In genomic region chr9:83219924-83220438, GRCh38 we compare ENCODE assay signal across 8 cellular contexts.
A peak's percentile ranks its signal among the peaks of the same experiment; 100 is the strongest.
DNase-seq lines count a peak whose midpoint lies in the region; ATAC-seq and TF ChIP-seq lines count a peak whose summit lies in the region.

No MANE protein-coding gene starts in this region.

- in situ Hi-C loops in transverse colon (cut with MboI; ENCODE audit: low pct_ligation_motif_present in 1 of 4, low pct_unique_long_range_greater_than_20kb in 1 of 4, low sequenced_read_pairs in 3 of 4): loop anchor here in 1 of 4 donors (25.0 kb wide), 1 partner anchor 367 kb away; no protein-coding TSS in a partner anchor

- H3K9me3 ChIP-seq in lung (ENCODE audit: control insufficient read depth in 2 of 2, insufficient read depth in 1 of 2, low read length in 1 of 2) (no peaks in the 10 kb centered on the region), transverse colon (no peaks in the 10 kb centered on the region)
- H3K9me3 ChIP-seq in CD8-positive, alpha-beta memory T cell (ENCODE audit: low read length): no peaks in the 10 kb centered on the region

- CTCF ChIA-PET in CD8-positive, alpha-beta memory T cell (lab: Charles Lee): no interaction called here

- H3K4me1 Mint-ChIP-seq in T-helper 2 cell treated with Interferon-gamma antibody and Interleukin-4, amounts not matched to agents 5 μg/mL and 100 μg/mL, for 36 hours (ENCODE audit: low read depth): peaks cover 14% of the 10 kb centered on the region
- peaks cover 4 to 16% (median 9%) of the 10 kb centered on the region in 3 donors for H3K4me1 Mint-ChIP-seq in CD8-positive, alpha-beta memory T cell

- no peak for DNase-seq in T-helper 2 cell treated with Interferon-gamma antibody and Interleukin-4, amounts not matched to agents 5 μg/mL and 100 μg/mL, for 36 hours (ENCODE audit: low spot score)
- no peak for DNase-seq in T-helper 2 cell
- no peak for DNase-seq in cardiac fibroblast (ENCODE audit: low read depth in 2 of 2)
- DNase-seq in lung (ENCODE audit: low spot score): no peak
- DNase-seq in transverse colon: no peak
- DNase-seq in NCI-H2081 (lab: John Stamatoyannopoulos, UW): no peak
- no peak for DNase-seq in CD8-positive, alpha-beta memory T cell

- H3K36me3 Mint-ChIP-seq in T-helper 2 cell treated with Interferon-gamma antibody and Interleukin-4, amounts not matched to agents 5 μg/mL and 100 μg/mL, for 36 hours (ENCODE audit: low read depth): no peaks in the 10 kb centered on the region
- H3K36me3 Mint-ChIP-seq in CD8-positive, alpha-beta memory T cell: no peaks in the 10 kb centered on the region

- H3K27me3 Mint-ChIP-seq in T-helper 2 cell treated with Interferon-gamma antibody and Interleukin-4, amounts not matched to agents 5 μg/mL and 100 μg/mL, for 36 hours (ENCODE audit: low read depth): peaks cover 17% of the 10 kb centered on the region
- peaks cover 11 to 45% of the 10 kb centered on the region in 2 donors for H3K27me3 Mint-ChIP-seq in CD8-positive, alpha-beta memory T cell

- no peaks in the 10 kb centered on the region for H3K9me3 Mint-ChIP-seq in T-helper 2 cell treated with Interferon-gamma antibody and Interleukin-4, amounts not matched to agents 5 μg/mL and 100 μg/mL, for 36 hours
- H3K9me3 Mint-ChIP-seq in CD8-positive, alpha-beta memory T cell: peaks cover 0 to 9% (median 4%) of the 10 kb centered on the region in 5 donors

- TF ChIP-seq EP300 in transverse colon (IDR thresholded peaks at IDR 0.05; ENCODE audit: low read depth): no peak

- no peak for TF ChIP-seq POLR2A in transverse colon (IDR thresholded peaks at IDR 0.05)
- no peak for TF ChIP-seq POLR2A in GM18505 (IDR thresholded peaks at IDR 0.05; ENCODE audit: borderline replicate concordance, extremely low read depth, insufficient read depth, insufficient read length)

- 60 to 62% methylated on average over 12 of the region's 12 CpGs for WGBS in lung, 2 donors
- 49 to 58% methylated on average over 9 to 12 of the region's 12 CpGs for WGBS in transverse colon (ENCODE audit: low coverage in 1 of 2), 2 donors

- POLR2A ChIA-PET in CD8-positive, alpha-beta memory T cell (lab: Charles Lee): no interaction called here

- H3K27ac Mint-ChIP-seq in T-helper 2 cell treated with Interferon-gamma antibody and Interleukin-4, amounts not matched to agents 5 μg/mL and 100 μg/mL, for 36 hours: no peak overlapping the region
- peak overlapping the region in 1 of 8 donors; percentile 50 for H3K27ac Mint-ChIP-seq in CD8-positive, alpha-beta memory T cell

- H3K4me1 ChIP-seq in lung (ENCODE audit: control insufficient read depth in 2 of 2, insufficient read depth in 2 of 2, low read length in 2 of 2): peaks cover 2 to 3% of the 10 kb centered on the region in 2 donors
- H3K4me1 ChIP-seq in transverse colon: peaks cover 0 to 4% (median 0%) of the 10 kb centered on the region in 4 donors
- no peaks in the 10 kb centered on the region for H3K4me1 ChIP-seq in CD8-positive, alpha-beta memory T cell (ENCODE audit: insufficient read depth, low read length)

- intact Hi-C loops in transverse colon (cut with DNase I; ENCODE audit: low total_unique reads): no loop called here

- H3K36me3 ChIP-seq in lung (ENCODE audit: control insufficient read depth in 2 of 2, insufficient read depth in 2 of 2, low read length in 2 of 2) (no peaks in the 10 kb centered on the region), transverse colon (no peaks in the 10 kb centered on the region)
- no peaks in the 10 kb centered on the region for H3K36me3 ChIP-seq in CD8-positive, alpha-beta memory T cell (ENCODE audit: insufficient read depth, low read length)

- H3K27me3 ChIP-seq in lung (ENCODE audit: control insufficient read depth, insufficient read depth) (no peaks in the 10 kb centered on the region), transverse colon (no peaks in the 10 kb centered on the region)
- no peaks in the 10 kb centered on the region for H3K27me3 ChIP-seq in CD8-positive, alpha-beta memory T cell (ENCODE audit: insufficient read depth, low read length, poor library complexity, severe bottlenecking)

- H3K4me3 Mint-ChIP-seq in T-helper 2 cell treated with Interferon-gamma antibody and Interleukin-4, amounts not matched to agents 5 μg/mL and 100 μg/mL, for 36 hours: peak overlapping the region; percentile 88
- peak overlapping the region in 3 of 7 donors; percentile 36 to 75 (median 61) for H3K4me3 Mint-ChIP-seq in CD8-positive, alpha-beta memory T cell

- H3K4me3 ChIP-seq in cardiac fibroblast (replicated peaks in 1 of 2; ENCODE audit: low read depth in 2 of 2, low read length in 2 of 2): peak overlapping the region; percentile 56 to 60
- peak overlapping the region; percentile 47 for H3K4me3 ChIP-seq in lung
- H3K4me3 ChIP-seq in transverse colon: peak overlapping the region; percentile 19 to 69 (median 46)
- no peak overlapping the region for H3K4me3 ChIP-seq in CD8-positive, alpha-beta memory T cell (ENCODE audit: low read length)

- ATAC-seq in lung (ENCODE audit: insufficient read depth, low FRiP score) (no peak), GM18505 (IDR thresholded peaks at IDR 0.05; ENCODE audit: unreplicated experiment) (no peak)

- TF ChIP-seq CTCF in cardiac fibroblast (IDR thresholded peaks at IDR 0.05; ENCODE audit: low read depth, low read length): no peak
- TF ChIP-seq CTCF in lung (IDR thresholded peaks at IDR 0.05; ENCODE audit: control extremely low read depth, extremely low read depth): no peak
- no peak for TF ChIP-seq CTCF in transverse colon (IDR thresholded peaks at IDR 0.05)

- H3K27ac ChIP-seq in lung (ENCODE audit: low read depth in 1 of 2, low read length in 1 of 2) (peak overlapping the region in 1 of 2 donors; percentile 65), transverse colon (peak overlapping the region; percentile 57 to 78 (median 68))
- no peak overlapping the region for H3K27ac ChIP-seq in CD8-positive, alpha-beta memory T cell (ENCODE audit: low read depth, low read length)
